In the genomic region with DNA sequence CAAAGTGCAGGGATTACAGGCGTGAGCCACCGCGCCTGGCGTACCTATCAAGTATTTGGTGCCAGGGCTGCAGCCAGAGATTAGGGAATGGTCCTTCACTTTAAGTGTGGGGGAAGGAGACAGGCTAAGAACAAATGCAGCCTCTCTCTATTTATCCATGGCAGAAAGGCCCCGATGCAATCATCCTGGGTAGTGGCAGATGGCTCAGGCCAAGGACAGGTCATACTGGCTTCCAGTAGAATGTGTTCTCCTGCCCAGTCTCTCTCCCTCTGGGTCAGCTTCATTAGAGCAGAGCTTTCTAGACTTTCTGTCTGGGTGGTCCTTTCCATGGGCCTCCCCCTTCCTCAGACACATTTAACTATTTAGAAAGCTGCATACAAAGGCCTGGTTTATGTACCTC, we compare ENCODE assay signal across 31 cellular contexts. TPM values are rescaled to one million over a fixed set of nuclear protein-coding genes. Genes with fewer than 3 reads are reported as not detected.
"Had no signal": no experiment of that assay in that cellular context is flagged by ENCODE, and none has a peak within 500 bp of the region (broad histone marks: within the 10 kb centered on the region; RNA-seq: fewer than 3 reads in every experiment).

No MANE protein-coding gene starts in this region.

- H3K27me3 Mint-ChIP-seq: activated CD4-positive, alpha-beta memory T cell treated with anti-CD3 and anti-CD28 coated beads for 36 hours; activated naive CD8-positive, alpha-beta T cell treated with anti-CD3 and anti-CD28 coated beads, Interleukin-2, amount 10 ng/mL, durations not matched to agents 7 days and 5 days; stimulated activated naive CD8-positive, alpha-beta T cell treated with anti-CD3 and anti-CD28 coated beads, Interleukin-15, Interleukin-2, amounts not matched to agents 100 ng/mL and 50 ng/mL, for 24 hours; T-helper 17 cell had no signal

- H3K9me3 ChIP-seq: ascending aorta, heart left ventricle, left lung, sigmoid colon, tibial artery, upper lobe of right lung had no signal

- H3K4me3 Mint-ChIP-seq: activated CD4-positive, alpha-beta memory T cell treated with anti-CD3 and anti-CD28 coated beads for 36 hours; activated CD4-positive, alpha-beta T cell treated with anti-CD3 and anti-CD28 coated beads, Interleukin-2, amount 10 ng/mL, durations not matched to agents 24 days and 14 days; activated naive CD4-positive, alpha-beta T cell treated with anti-CD3 and anti-CD28 coated beads, Interleukin-2, amount 10 ng/mL, durations not matched to agents 7 days and 5 days; activated naive CD8-positive, alpha-beta T cell treated with anti-CD3 and anti-CD28 coated beads, Interleukin-2, amount 10 ng/mL, durations not matched to agents 7 days and 5 days; activated T-cell treated with anti-CD3 and anti-CD28 coated beads, Interleukin-2, amount 50 U/mL, for 24 hours; natural killer cell; stimulated activated effector memory CD8-positive, alpha-beta T cell treated with anti-CD3 and anti-CD28 coated beads, Interleukin-12 subunit alpha, Interleukin-12 subunit beta, amount 100 ng/mL, for 72 hours; stimulated activated naive CD8-positive, alpha-beta T cell treated with anti-CD3 and anti-CD28 coated beads, Interleukin-15, Interleukin-2, amounts not matched to agents 100 ng/mL and 50 ng/mL, for 24 hours; T-helper 17 cell had no signal

- H3K27me3 ChIP-seq: ascending aorta, sigmoid colon, tibial artery, upper lobe of right lung had no signal

- H3K4me3 ChIP-seq: ascending aorta, coronary artery, heart left ventricle, left lung, lung, sigmoid colon, tibial artery, upper lobe of right lung had no signal

- H3K36me3 Mint-ChIP-seq: natural killer cell had no signal

- H3K4me1 Mint-ChIP-seq: activated naive CD8-positive, alpha-beta T cell treated with anti-CD3 and anti-CD28 coated beads, Interleukin-2, amount 10 ng/mL, durations not matched to agents 7 days and 5 days; stimulated activated effector memory CD8-positive, alpha-beta T cell treated with anti-CD3 and anti-CD28 coated beads, Interleukin-12 subunit alpha, Interleukin-12 subunit beta, amount 100 ng/mL, for 72 hours had no signal

- H3K27ac Mint-ChIP-seq: activated CD4-positive, alpha-beta memory T cell treated with anti-CD3 and anti-CD28 coated beads for 36 hours; activated CD4-positive, alpha-beta T cell treated with anti-CD3 and anti-CD28 coated beads, Interleukin-2, amount 10 ng/mL, durations not matched to agents 24 days and 14 days; activated naive CD4-positive, alpha-beta T cell treated with anti-CD3 and anti-CD28 coated beads, Interleukin-2, amount 10 ng/mL, durations not matched to agents 7 days and 5 days; activated T-cell treated with anti-CD3 and anti-CD28 coated beads, Interleukin-2, amount 50 U/mL, for 24 hours; natural killer cell; stimulated activated naive CD8-positive, alpha-beta T cell treated with anti-CD3 and anti-CD28 coated beads, Interleukin-15, Interleukin-2, amounts not matched to agents 100 ng/mL and 50 ng/mL, for 24 hours; T-helper 17 cell had no signal

- DNase-seq: activated CD4-positive, alpha-beta memory T cell treated with anti-CD3 and anti-CD28 coated beads for 36 hours; activated CD4-positive, alpha-beta T cell treated with anti-CD3 and anti-CD28 coated beads, Interleukin-2, amount 10 ng/mL, durations not matched to agents 24 days and 14 days; activated CD4-positive, CD25-positive, alpha-beta regulatory T cell treated with anti-CD3 and anti-CD28 coated beads, Interleukin-2, amount 50 U/mL, for 72 hours; activated CD8-positive, alpha-beta memory T cell treated with anti-CD3 and anti-CD28 coated beads, Interleukin-2, amount 50 U/mL, for 4 hours; activated gamma-delta T cell; activated naive CD4-positive, alpha-beta T cell treated with anti-CD3 and anti-CD28 coated beads, Interleukin-2, amount 10 ng/mL, durations not matched to agents 7 days and 5 days; activated naive CD8-positive, alpha-beta T cell treated with anti-CD3 and anti-CD28 coated beads, Interleukin-2, amount 10 ng/mL, durations not matched to agents 7 days and 5 days; activated T-cell treated with anti-CD3 and anti-CD28 coated beads, Interleukin-2, amount 50 U/mL, for 24 hours; cerebellar nuclear complex; foreskin fibroblast; heart left ventricle; left lung; mesendoderm; natural killer cell; sigmoid colon; small intestine; stimulated activated CD4-positive, alpha-beta T cell treated with anti-CD3 and anti-CD28 coated beads, Interleukin-4, amount 100 ng/mL, for 24 hours; T-helper 17 cell; T1000; tibial artery had no signal

- H3K9me3 Mint-ChIP-seq: activated CD4-positive, alpha-beta memory T cell treated with anti-CD3 and anti-CD28 coated beads for 36 hours; activated CD4-positive, alpha-beta T cell treated with anti-CD3 and anti-CD28 coated beads, Interleukin-2, amount 10 ng/mL, durations not matched to agents 24 days and 14 days; activated naive CD4-positive, alpha-beta T cell treated with anti-CD3 and anti-CD28 coated beads, Interleukin-2, amount 10 ng/mL, durations not matched to agents 7 days and 5 days; activated naive CD8-positive, alpha-beta T cell treated with anti-CD3 and anti-CD28 coated beads, Interleukin-2, amount 10 ng/mL, durations not matched to agents 7 days and 5 days; activated T-cell treated with anti-CD3 and anti-CD28 coated beads, Interleukin-2, amount 50 U/mL, for 24 hours; natural killer cell; stimulated activated effector memory CD8-positive, alpha-beta T cell treated with anti-CD3 and anti-CD28 coated beads, Interleukin-12 subunit alpha, Interleukin-12 subunit beta, amount 100 ng/mL, for 72 hours; stimulated activated naive CD8-positive, alpha-beta T cell treated with anti-CD3 and anti-CD28 coated beads, Interleukin-15, Interleukin-2, amounts not matched to agents 100 ng/mL and 50 ng/mL, for 24 hours had no signal

- H3K27ac ChIP-seq: ascending aorta, coronary artery, left lung, sigmoid colon, tibial artery, upper lobe of right lung had no signal

- ATAC-seq: esophagus mucosa; heart left ventricle; left lung; natural killer cell; stimulated activated effector memory CD8-positive, alpha-beta T cell treated with anti-CD3 and anti-CD28 coated beads, Interleukin-12 subunit alpha, Interleukin-12 subunit beta, amount 100 ng/mL, for 72 hours; T-helper 17 cell; upper lobe of right lung had no signal

RNA-seq across cellular contexts. Expression of gene PTCH2, which starts 4.7 kb away (rescaled TPM):
- total RNA-seq: ascending aorta had no signal

RNA-seq across cellular contexts. Expression of gene DYNLT4, which starts 40.6 kb away (rescaled TPM):
- total RNA-seq: activated CD4-positive, alpha-beta T cell treated with anti-CD3 and anti-CD28 coated beads, Interleukin-2, amount 10 ng/mL, durations not matched to agents 24 days and 14 days; activated CD8-positive, alpha-beta memory T cell treated with anti-CD3 and anti-CD28 coated beads for 36 hours; ascending aorta; esophagus mucosa; posterior vena cava; upper lobe of right lung had no signal

RNA-seq across cellular contexts. Expression of gene BEST4, which starts 59.8 kb away (rescaled TPM):
- total RNA-seq: ascending aorta, endothelial cell of umbilical vein, esophagus mucosa, osteoblast, upper lobe of right lung had no signal
